ENCODE assay signal across 17 cellular contexts in genomic region chr3:193974591-193974990, GRCh38.
DNase-seq lines count a peak whose midpoint lies in the region; ATAC-seq and TF ChIP-seq lines count a peak whose summit lies in the region.
"Had no signal": no experiment of that assay in that cellular context is flagged by ENCODE, and none has a peak within 500 bp of the region (broad histone marks: within the 10 kb centered on the region; RNA-seq: fewer than 3 reads in every experiment).

No MANE protein-coding gene starts in this region.

- no peak for TF ChIP-seq EP300 in stomach (IDR thresholded peaks at IDR 0.05)

- no peak for TF ChIP-seq CTCF in stomach (IDR thresholded peaks at IDR 0.05)

- WGBS in HUES64 = 78% methylated on average over 12 of the region's 12 CpGs
- WGBS in mesodermal cell (ENCODE audit: insufficient coverage in 2 of 2), 2 experiments = 65 to 84% methylated on average over 9 to 11 of the region's 12 CpGs
- 25 to 51% (median 44%) methylated on average over 10 to 12 of the region's 12 CpGs for WGBS in stomach, 5 donors
- WGBS in aorta, 2 donors = 32 to 47% methylated on average over 12 of the region's 12 CpGs

- intact Hi-C loops in stomach (cut with DNase I; ENCODE audit: low total_unique reads) = no loop called here
- intact Hi-C loops in aorta (cut with DNase I) = no loop called here

- ATAC-seq in HG02970 (IDR thresholded peaks at IDR 0.05; ENCODE audit: low FRiP score, unreplicated experiment) (no peak), aorta (ENCODE audit: low FRiP score) (no peak)
- ATAC-seq: activated CD4-positive, CD25-positive, alpha-beta regulatory T cell treated with anti-CD3 and anti-CD28 coated beads, Interleukin-2, amount 50 U/mL, for 24 hours had no signal

- H3K27me3 ChIP-seq in HUES64 (ENCODE audit: insufficient read depth, low read length) (peaks cover 6% of the 10 kb centered on the region; the same call in 1 of the 2 replicates), stomach (no peaks in the 10 kb centered on the region), aorta (ENCODE audit: control insufficient read depth in 1 of 2, insufficient read depth in 2 of 2, low read length in 1 of 2) (no peaks in the 10 kb centered on the region)
- H3K27me3 ChIP-seq: Peyer's patch had no signal

- H3K36me3 ChIP-seq in HUES64 (ENCODE audit: insufficient read depth, low read length) (no peaks in the 10 kb centered on the region), mesodermal cell (ENCODE audit: control insufficient read depth, insufficient read depth, low read length) (no peaks in the 10 kb centered on the region), stomach (no peaks in the 10 kb centered on the region), aorta (ENCODE audit: control insufficient read depth in 1 of 2, insufficient read depth in 2 of 2, low read length in 1 of 2) (no peaks in the 10 kb centered on the region)
- H3K36me3 ChIP-seq: neutrophil, Peyer's patch had no signal

- H3K9ac ChIP-seq in HUES64 (ENCODE audit: low read depth, low read length) = peak overlapping the region; percentile 42; the same call in 1 of the 2 replicates
- H3K9ac ChIP-seq: SK-N-SH had no signal

- H3K4me3 ChIP-seq in HUES64 (ENCODE audit: low read length) (peak overlapping the region; percentile 7; the same call in 1 of the 2 replicates), mesodermal cell (ENCODE audit: extremely low read depth, insufficient read depth, low read length, poor library complexity, severe bottlenecking) (no peak overlapping the region), stomach (no peak overlapping the region), aorta (ENCODE audit: low read length in 2 of 2) (no peak overlapping the region)
- H3K4me3 ChIP-seq: Peyer's patch had no signal

- H3K27ac ChIP-seq in HUES64 (ENCODE audit: low read depth, low read length) (peak overlapping the region; percentile 86), mesodermal cell (ENCODE audit: low read depth, low read length, severe bottlenecking) (peak overlapping the region; percentile 94), stomach (peak overlapping the region in 3 of 5 donors; percentile 1 to 22 (median 11)), aorta (ENCODE audit: low read depth in 1 of 2, low read length in 2 of 2) (no peak overlapping the region)
- H3K27ac ChIP-seq: neutrophil, Peyer's patch had no signal

- peaks cover 61% of the 10 kb centered on the region for H3K4me1 ChIP-seq in HUES64 (ENCODE audit: insufficient read depth, low read length)
- H3K4me1 ChIP-seq in mesodermal cell (ENCODE audit: control insufficient read depth, insufficient read depth, low read length, poor library complexity, severe bottlenecking) = peaks cover 49% of the 10 kb centered on the region
- peaks cover 14 to 44% (median 36%) of the 10 kb centered on the region in 4 donors for H3K4me1 ChIP-seq in stomach
- no peaks in the 10 kb centered on the region for H3K4me1 ChIP-seq in aorta (ENCODE audit: control insufficient read depth in 1 of 2, insufficient read depth in 2 of 2, low read length in 2 of 2)

- DNase-seq in dermis blood vessel endothelial cell = peak; percentile 21
- no peak for DNase-seq in stomach
- DNase-seq in aorta = no peak
- no peak for DNase-seq in Ammon's horn (ENCODE audit: low spot score)
- DNase-seq: midbrain; NCI-H1417 treated with DMSO at 0.1 percent for 48 hours; NCI-H2171; Peyer's patch; right cardiac atrium; SK-N-SH; stimulated activated CD4-positive, alpha-beta T cell treated with anti-CD3 and anti-CD28 coated beads, Interleukin-2, amount 100 ng/mL, for 48 hours; T-helper 9 cell had no signal

- H3K9me3 ChIP-seq in HUES64 (ENCODE audit: insufficient read depth, low read depth, low read length) = no peaks in the 10 kb centered on the region
- H3K9me3 ChIP-seq in mesodermal cell (ENCODE audit: control insufficient read depth, low read length) = no peaks in the 10 kb centered on the region
- H3K9me3 ChIP-seq in stomach = no peaks in the 10 kb centered on the region
- no peaks in the 10 kb centered on the region for H3K9me3 ChIP-seq in aorta (ENCODE audit: control insufficient read depth, low read length)
- H3K9me3 ChIP-seq: neutrophil, Peyer's patch, SK-N-SH had no signal

- no peak for TF ChIP-seq POLR2A in stomach (IDR thresholded peaks at IDR 0.05)

Comparison
In these comparisons a context has a peak if more than half of its experiments do, and no peak if none do; other contexts are left out.
1. H3K27ac ChIP-seq: peak in HUES64 (single experiment), mesodermal cell (single experiment) and stomach (3 of 5); none in aorta (0 of 2).